8 cellular contexts compared by ENCODE assay signal in genomic region chr19:6772028-6772865, GRCh38. TPM values are rescaled to one million over a fixed set of nuclear protein-coding genes. Genes with fewer than 3 reads are reported as not detected.
DNase-seq lines count a peak whose midpoint lies in the region; ATAC-seq and TF ChIP-seq lines count a peak whose summit lies in the region.

TSS of gene VAV1 (plus strand) at chr19:6772708. CDS start at chr19:6772808, 100 bp downstream.

- H3K36me3 ChIP-seq in smooth muscle cell (ENCODE audit: low read depth) = no peaks in the 10 kb centered on the region

- no peak within 1 kb of the TSS for H3K4me2 ChIP-seq in smooth muscle cell

- no peaks in the 10 kb centered on the region for H3K79me2 ChIP-seq in smooth muscle cell (ENCODE audit: low read depth)

- H3F3A ChIP-seq in smooth muscle cell (ENCODE audit: low read depth) = no peaks in the 10 kb centered on the region

- WGBS in smooth muscle cell (ENCODE audit: low lambda C conversion rate) = 86% methylated on average over 12 of the region's 25 CpGs

- no peak within 1 kb of the TSS for H2AFZ ChIP-seq in smooth muscle cell (ENCODE audit: low read depth)

- DNase-seq in MV-4-11 (lab: John Stamatoyannopoulos, UW) (peak; percentile 90), germinal center (ENCODE audit: low spot score) (peak; percentile 97), smooth muscle cell (lab: John Stamatoyannopoulos, UW; ENCODE audit: unreplicated experiment) (no peak), NCI-H1436 (lab: John Stamatoyannopoulos, UW) (no peak)
- peak; percentile 73 to 78 for DNase-seq in activated CD8-positive, alpha-beta memory T cell treated with anti-CD3 and anti-CD28 coated beads for 4 hours (ENCODE audit: low read depth in 2 of 2)
- DNase-seq in stimulated activated CD4-positive, alpha-beta T cell treated with anti-CD3 and anti-CD28 coated beads, Interleukin-12 subunit alpha, Interleukin-12 subunit beta, amount 100 ng/mL, for 48 hours (ENCODE audit: low read depth in 2 of 3, low spot score in 1 of 3) = peak; percentile 63 to 67 (median 65)

- H3K4me3 ChIP-seq in smooth muscle cell = no peak within 1 kb of the TSS

- H3K27me3 ChIP-seq in smooth muscle cell (ENCODE audit: low read depth) = no peaks in the 10 kb centered on the region

- no peaks in the 10 kb centered on the region for H3K9me3 ChIP-seq in smooth muscle cell (replicated peaks; ENCODE audit: low read depth)

- H3K4me1 ChIP-seq in smooth muscle cell (ENCODE audit: low read depth) = no peaks in the 10 kb centered on the region

- no peak for TF ChIP-seq CTCF in smooth muscle cell (IDR thresholded peaks at IDR 0.05; ENCODE audit: borderline replicate concordance, insufficient read depth, poor library complexity, severe bottlenecking)

- ATAC-seq in GM18907 (IDR thresholded peaks at IDR 0.05; ENCODE audit: unreplicated experiment) (peak; percentile 43), HG03045 (IDR thresholded peaks at IDR 0.05; ENCODE audit: unreplicated experiment) (no peak)

- H4K20me1 ChIP-seq in smooth muscle cell (ENCODE audit: low read depth) = no peaks in the 10 kb centered on the region

- H3K9ac ChIP-seq in smooth muscle cell (ENCODE audit: low read depth) = no peak within 1 kb of the TSS

- no peak within 1 kb of the TSS for H3K27ac ChIP-seq in smooth muscle cell (ENCODE audit: low read depth)

RNA-seq across cellular contexts. Expression of gene VAV1, which starts in this region (rescaled TPM):
- total RNA-seq in smooth muscle cell = not detected in 2 replicates
- not detected in 2 replicates for polyA plus RNA-seq in smooth muscle cell

Comparison
In these comparisons a context has a peak if more than half of its experiments do, and no peak if none do; other contexts are left out.
1. DNase-seq: peak in MV-4-11 (single experiment), activated CD8-positive, alpha-beta memory T cell treated with anti-CD3 and anti-CD28 coated beads for 4 hours (2 of 2), germinal center (single experiment) and stimulated activated CD4-positive, alpha-beta T cell treated with anti-CD3 and anti-CD28 coated beads, Interleukin-12 subunit alpha, Interleukin-12 subunit beta, amount 100 ng/mL, for 48 hours (3 of 3); none in smooth muscle cell (single experiment) and NCI-H1436 (single experiment).